In genomic region chr9:38690574-38690973, GRCh38 we compare ENCODE assay signal across 1 cellular context.
A peak's percentile ranks its signal among the peaks of the same experiment; 100 is the strongest.
TF ChIP-seq lines count a peak whose summit lies in the region.

No MANE protein-coding gene starts in this region.

TF ChIP-seq in GM12878, 131 proteins besides CTCF, POLR2A, EP300 and RAD21:
- TF ChIP-seq JUNB (IDR thresholded peaks at IDR 0.05) (no peak), DPF2 (IDR thresholded peaks at IDR 0.05) (no peak), BHLHE40 (IDR thresholded peaks at IDR 0.05; ENCODE audit: borderline replicate concordance in 1 of 2, low read depth in 2 of 2, low read length in 1 of 2) (peak in 1 of 2 experiments; percentile 16; a peak in 1 of 4 replicates), IKZF2 (IDR thresholded peaks at IDR 0.05) (peak; percentile 27 to 30; a peak in 2 of 4 replicates), JUND (IDR thresholded peaks at IDR 0.05; ENCODE audit: low read depth, low read length) (no peak), NR2F1 (conservative IDR thresholded peaks at IDR 0.05) (no peak), ZNF217 (IDR thresholded peaks at IDR 0.05) (no peak), POLR2AphosphoS5 (IDR thresholded peaks at IDR 0.05; ENCODE audit: low read length) (no peak), MYC (IDR thresholded peaks at IDR 0.05; ENCODE audit: insufficient read depth, insufficient read length, insufficient replicate concordance, low read length, severe bottlenecking) (no peak), HDAC2 (IDR thresholded peaks at IDR 0.05) (no peak), ATF7 (IDR thresholded peaks at IDR 0.05; ENCODE audit: low read depth) (no peak), ZNF687 (IDR thresholded peaks at IDR 0.05) (0 out of 2 replicates have a peak, but pooled peaks have one; percentile 27)
